In the genomic region with DNA sequence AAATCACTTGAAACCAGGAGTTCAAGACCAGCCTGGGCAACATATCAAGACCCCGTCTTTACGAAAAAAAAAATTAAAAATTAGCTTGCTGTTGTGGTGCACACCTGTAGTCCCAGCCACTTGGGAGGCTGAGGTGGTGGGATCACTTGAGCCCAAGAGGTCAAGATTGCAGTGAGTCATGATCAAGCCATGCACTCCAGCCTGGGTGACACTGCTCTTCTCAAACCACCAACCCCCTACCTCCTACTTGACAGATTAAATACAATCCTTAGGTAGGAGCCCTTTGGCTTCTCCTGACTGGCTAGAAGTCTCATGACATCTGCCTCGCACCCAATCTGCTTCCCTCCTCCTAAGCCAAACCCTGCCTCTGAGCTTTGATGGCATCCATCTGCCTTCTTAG, we compare ENCODE assay signal across 27 cellular contexts. TPM values are rescaled to one million over a fixed set of nuclear protein-coding genes. Genes with fewer than 3 reads are reported as not detected.
"Had no signal": no experiment of that assay in that cellular context is flagged by ENCODE, and none has a peak within 500 bp of the region (broad histone marks: within the 10 kb centered on the region; RNA-seq: fewer than 3 reads in every experiment).

No MANE protein-coding gene starts in this region.

- H3K27ac Mint-ChIP-seq: activated B cell treated with CpG ODN at 0.5 μM for 24 hours; activated CD4-positive, alpha-beta memory T cell treated with anti-CD3 and anti-CD28 coated beads for 36 hours; activated naive CD4-positive, alpha-beta T cell treated with anti-CD3 and anti-CD28 coated beads, Interleukin-2, amount 50 U/mL, for 72 hours; activated T-helper 1 cell treated with anti-CD3 and anti-CD28 coated beads, Interleukin-12 subunit alpha, Interleukin-12 subunit beta, Interleukin-2, Interleukin-4 antibody, amounts not matched to agents 30 ng/mL and 10 ng/mL and 1 ng/mL, durations not matched to agents 14 hours and 24 hours and 36 hours; brain; T-helper 1 cell treated with Interleukin-12 subunit alpha and Interleukin-12 subunit beta and Interleukin-4 antibody, amounts not matched to agents 30 μg/mL and 1 μg/mL, for 36 hours had no signal

- H3K4me3 ChIP-seq: mucosa of descending colon, sigmoid colon, thoracic aorta, upper lobe of left lung had no signal

- H3K4me3 Mint-ChIP-seq: activated B cell treated with CpG ODN at 0.5 μM for 24 hours; activated CD4-positive, alpha-beta memory T cell treated with anti-CD3 and anti-CD28 coated beads for 36 hours; activated T-helper 1 cell treated with anti-CD3 and anti-CD28 coated beads, Interleukin-12 subunit alpha, Interleukin-12 subunit beta, Interleukin-2, Interleukin-4 antibody, amounts not matched to agents 30 ng/mL and 10 ng/mL and 1 ng/mL, durations not matched to agents 14 hours and 24 hours and 36 hours; brain; T-helper 1 cell treated with Interleukin-12 subunit alpha and Interleukin-12 subunit beta and Interleukin-4 antibody, amounts not matched to agents 30 μg/mL and 1 μg/mL, for 36 hours had no signal

- H3K36me3 ChIP-seq: sigmoid colon, thoracic aorta, upper lobe of left lung had no signal

- H3K9me3 ChIP-seq: mucosa of descending colon, sigmoid colon, thoracic aorta, upper lobe of left lung had no signal

- H3K27me3 ChIP-seq: sigmoid colon, upper lobe of left lung had no signal

- ATAC-seq: activated naive CD4-positive, alpha-beta T cell treated with anti-CD3 and anti-CD28 coated beads, Interleukin-2, amount 50 U/mL, for 72 hours; mucosa of descending colon had no signal

- H3K27ac ChIP-seq: sigmoid colon, thoracic aorta, upper lobe of left lung had no signal

- H3K27me3 Mint-ChIP-seq: activated B cell treated with CpG ODN at 0.5 μM for 24 hours had no signal

- H3K4me1 ChIP-seq: sigmoid colon had no signal

- DNase-seq: activated B cell treated with CpG ODN at 0.5 μM for 24 hours; activated CD4-positive, alpha-beta memory T cell treated with anti-CD3 and anti-CD28 coated beads for 36 hours; activated CD4-positive, alpha-beta T cell treated with anti-CD3 and anti-CD28 coated beads for 4 hours; activated T-cell treated with anti-CD3 and anti-CD28 coated beads for 4 hours; aorta; dermis blood vessel endothelial cell; effector CD8-positive, alpha-beta T cell; foreskin melanocyte; glutamatergic neuron; hypothalamus; mesenchymal stem cell; mucosa of descending colon; sigmoid colon; stimulated activated CD4-positive, alpha-beta T cell treated with anti-CD3 and anti-CD28 coated beads, Interleukin-4, amount 100 ng/mL, for 1 hour; stimulated activated naive CD4-positive, alpha-beta T cell treated with Interleukin-2 at 50 U/mL for 16 hours; upper lobe of left lung had no signal

- H3K9me3 Mint-ChIP-seq: activated B cell treated with CpG ODN at 0.5 μM for 24 hours; activated CD4-positive, alpha-beta memory T cell treated with anti-CD3 and anti-CD28 coated beads for 36 hours; activated naive CD4-positive, alpha-beta T cell treated with anti-CD3 and anti-CD28 coated beads, Interleukin-2, amount 50 U/mL, for 72 hours; activated T-helper 1 cell treated with anti-CD3 and anti-CD28 coated beads, Interleukin-12 subunit alpha, Interleukin-12 subunit beta, Interleukin-2, Interleukin-4 antibody, amounts not matched to agents 30 ng/mL and 10 ng/mL and 1 ng/mL, durations not matched to agents 14 hours and 24 hours and 36 hours; T-helper 1 cell treated with Interleukin-12 subunit alpha and Interleukin-12 subunit beta and Interleukin-4 antibody, amounts not matched to agents 30 μg/mL and 1 μg/mL, for 36 hours had no signal

- H3K36me3 Mint-ChIP-seq: activated CD4-positive, alpha-beta memory T cell treated with anti-CD3 and anti-CD28 coated beads for 36 hours; activated naive CD4-positive, alpha-beta T cell treated with anti-CD3 and anti-CD28 coated beads, Interleukin-2, amount 50 U/mL, for 72 hours; brain had no signal

RNA-seq across cellular contexts. Expression of a gene that starts 11.6 kb away (rescaled TPM):
- total RNA-seq: activated T-helper 1 cell treated with anti-CD3 and anti-CD28 coated beads, Interleukin-12 subunit alpha, Interleukin-12 subunit beta, Interleukin-2, Interleukin-4 antibody, amounts not matched to agents 30 ng/mL and 10 ng/mL and 1 ng/mL, durations not matched to agents 14 hours and 24 hours and 36 hours; chondrocyte had no signal

RNA-seq across cellular contexts. Expression of a gene that starts 57.3 kb away (rescaled TPM):
- total RNA-seq: activated B cell treated with CpG ODN at 0.5 μM for 24 hours; activated CD4-positive, alpha-beta memory T cell treated with anti-CD3 and anti-CD28 coated beads for 36 hours; activated naive CD4-positive, alpha-beta T cell treated with anti-CD3 and anti-CD28 coated beads, Interleukin-2, amount 50 U/mL, for 72 hours; activated T-helper 1 cell treated with anti-CD3 and anti-CD28 coated beads, Interleukin-12 subunit alpha, Interleukin-12 subunit beta, Interleukin-2, Interleukin-4 antibody, amounts not matched to agents 30 ng/mL and 10 ng/mL and 1 ng/mL, durations not matched to agents 14 hours and 24 hours and 36 hours; aorta; cardiac septum; chondrocyte; dermis blood vessel endothelial cell; liver; mucosa of descending colon; omental fat pad; posterior vena cava; renal cortical epithelial cell; sigmoid colon had no signal
